In genomic region chr6:32358548-32358947, GRCh38 we compare ENCODE assay signal across 15 cellular contexts. TPM values are rescaled to one million over a fixed set of nuclear protein-coding genes. Genes with fewer than 3 reads are reported as not detected.
"Had no signal": no experiment of that assay in that cellular context is flagged by ENCODE, and none has a peak within 500 bp of the region (broad histone marks: within the 10 kb centered on the region; RNA-seq: fewer than 3 reads in every experiment).

No MANE protein-coding gene starts in this region.

RNA-seq across cellular contexts. Expression of gene TSBP1, which starts 13.2 kb away (rescaled TPM):
- total RNA-seq: stomach, subcutaneous adipose tissue, suprapubic skin, temporal lobe, thoracic aorta, thyroid gland, tibial nerve, transverse colon, upper lobe of left lung, upper lobe of right lung, ureter, urinary bladder, uterus, vagina had no signal
- polyA plus RNA-seq: stomach, thymus, urinary bladder had no signal

RNA-seq across cellular contexts. Expression of gene BTNL2, which starts 48.4 kb away (rescaled TPM):
- total RNA-seq: stomach, subcutaneous adipose tissue, suprapubic skin, temporal lobe, thoracic aorta, thyroid gland, tibial nerve, transverse colon, upper lobe of left lung, upper lobe of right lung, ureter, urinary bladder, uterus, vagina had no signal
- polyA plus RNA-seq: stomach, thymus, urinary bladder had no signal
